Comparison of ENCODE assay signal across 21 cellular contexts in the genomic region with DNA sequence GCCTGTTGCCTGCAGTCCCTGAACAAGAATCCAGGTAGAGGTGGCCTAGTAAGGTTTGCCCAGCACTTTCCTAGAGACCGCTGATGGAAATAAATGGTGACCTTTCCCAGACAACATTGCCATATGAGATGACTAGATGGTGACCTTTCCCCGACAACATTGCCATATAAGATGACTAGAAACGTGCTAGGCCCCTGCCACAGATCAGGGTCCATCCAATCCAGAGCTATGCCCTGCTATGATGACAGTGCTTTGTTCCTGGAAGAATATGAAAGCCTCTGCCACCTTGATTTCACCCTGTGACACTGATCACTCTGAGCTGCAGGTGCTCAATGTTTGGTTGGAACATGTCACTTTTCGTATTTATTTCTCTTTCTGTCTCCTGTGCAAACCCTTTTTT.
DNase-seq lines count a peak whose midpoint lies in the region; ATAC-seq, FAIRE-seq and TF ChIP-seq lines count a peak whose summit lies in the region.
"Had no signal": no experiment of that assay in that cellular context is flagged by ENCODE, and none has a peak within 500 bp of the region (broad histone marks: within the 10 kb centered on the region; RNA-seq: fewer than 3 reads in every experiment).

No MANE protein-coding gene starts in this region.

- no peak overlapping the region for H3K14ac ChIP-seq in H1 (ENCODE audit: insufficient read length)

- H3K9me3 ChIP-seq in HepG2 (ENCODE audit: low read length) (no peaks in the 10 kb centered on the region), right lobe of liver (no peaks in the 10 kb centered on the region), H1 (ENCODE audit: insufficient read depth in 2 of 2, low read depth in 1 of 2, low read length in 1 of 2) (no peaks in the 10 kb centered on the region)
- H3K9me3 ChIP-seq: A549; BLaER1 treated with 17β-estradiol and CSF1 and Interleukin-3, amounts not matched to agents 10 nM and 100 nM; Caco-2 had no signal

- peaks cover 3% of the 10 kb centered on the region for H3K4me1 Mint-ChIP-seq in type B pancreatic cell (ENCODE audit: unreplicated experiment)
- H3K4me1 Mint-ChIP-seq: B cell had no signal

- H3K23ac ChIP-seq in H1 (ENCODE audit: insufficient read length), result no peak overlapping the region

- no peak overlapping the region for H3K4ac ChIP-seq in H1 (replicated peaks; ENCODE audit: insufficient read length, low read depth, low read length)

- no peak overlapping the region for H2BK5ac ChIP-seq in H1 (ENCODE audit: low read depth, low read length)

- H4K91ac ChIP-seq in H1 (replicated peaks; ENCODE audit: insufficient read length, low read length), result no peak overlapping the region

- TF ChIP-seq CTCF in HepG2 (CRISPR knock-in tag; IDR thresholded peaks at IDR 0.05), result no peak
- no peak for TF ChIP-seq CTCF in right lobe of liver (IDR thresholded peaks at IDR 0.05)
- no peak for TF ChIP-seq CTCF in H1 (IDR thresholded peaks at IDR 0.05; ENCODE audit: control extremely low read depth in 1 of 3, insufficient read depth in 1 of 3, low read depth in 1 of 3, low read length in 3 of 3)
- no peak for TF ChIP-seq CTCF in type B pancreatic cell (conservative IDR thresholded peaks at IDR 0.05)

- in situ Hi-C loops in HepG2 (cut with HindIII; ENCODE audit: extremely low pct_ligation_motif_present, low pct_unique_long_range_greater_than_20kb), result no loop called here

- H3K9me3 Mint-ChIP-seq in type B pancreatic cell, result no peaks in the 10 kb centered on the region
- H3K9me3 Mint-ChIP-seq: CD4-positive, alpha-beta T cell; CD8-positive, alpha-beta T cell had no signal

- no peak overlapping the region for H2AK5ac ChIP-seq in H1 (ENCODE audit: low read depth, low read length)

- 0 out of 2 replicates have a peak overlapping the region, but pooled peaks have one; percentile 35 for H2BK20ac ChIP-seq in H1 (ENCODE audit: low read length)

- no peak overlapping the region for H2BK120ac ChIP-seq in H1 (replicated peaks; ENCODE audit: low read depth, low read length)

- WGBS in HepG2 (ENCODE audit: low lambda C conversion rate), result 12% methylated on average over 4 of the region's 4 CpGs
- 67% methylated on average over 4 of the region's 4 CpGs for WGBS in right lobe of liver (ENCODE audit: insufficient coverage, low coverage, low lambda C conversion rate, missing lambda C conversion rate)
- WGBS in H1 (ENCODE audit: extremely low coverage in 1 of 2, insufficient coverage in 1 of 2, insufficient read length in 1 of 2, insufficient replicate concordance in 2 of 2, low coverage in 1 of 2, low lambda C conversion rate in 2 of 2, missing lambda C conversion rate in 1 of 2), 2 experiments, result 86% methylated on average over 4 of the region's 4 CpGs; no CpG with 5 or more reads in 1 of the 2 experiments

- no peak overlapping the region for H4K8ac ChIP-seq in H1 (ENCODE audit: extremely low read depth, insufficient read depth, low read length)

- H4K5ac ChIP-seq in H1 (ENCODE audit: insufficient read length, low read depth, low read length), result no peak overlapping the region

- no peaks in the 10 kb centered on the region for H3K23me2 ChIP-seq in H1 (ENCODE audit: low read depth, low read length)

- TF ChIP-seq POLR2A in HepG2 (IDR thresholded peaks at IDR 0.05; ENCODE audit: insufficient read depth in 1 of 2, low read depth in 2 of 2, low read length in 2 of 2) (no peak), right lobe of liver (IDR thresholded peaks at IDR 0.05) (no peak), H1 (IDR thresholded peaks at IDR 0.05; ENCODE audit: control extremely low read depth in 1 of 2, low read depth in 2 of 2, low read length in 2 of 2) (no peak)

- no peak overlapping the region for H3K18ac ChIP-seq in H1 (ENCODE audit: extremely low read depth, low read length)

- TF ChIP-seq RAD21 in HepG2 (CRISPR knock-in tag; IDR thresholded peaks at IDR 0.05) (no peak), H1 (IDR thresholded peaks at IDR 0.05 in 1 of 2, conservative IDR thresholded peaks at IDR 0.05 in 1 of 2; ENCODE audit: low read depth in 2 of 2, low read length in 2 of 2) (no peak)

- DNase-seq in HepG2 (ENCODE audit: low spot score) (no peak), right lobe of liver (no peak), H1 (ENCODE audit: low read depth in 1 of 2, low spot score in 2 of 2) (no peak), type B pancreatic cell (ENCODE audit: extremely low spot score, unreplicated experiment) (no peak)
- DNase-seq: AML-193; Calu3; CD4-positive, alpha-beta T cell; CD8-positive, alpha-beta T cell; DMS79 treated with DMSO at 0.1 percent for 48 hours; GF-D8 had no signal

- ATAC-seq in HepG2 (peak; percentile 67), right lobe of liver (no peak), GM21390 (IDR thresholded peaks at IDR 0.05; ENCODE audit: unreplicated experiment) (no peak)
- ATAC-seq: A549; CD8-positive, alpha-beta T cell had no signal

- TF ChIP-seq EP300 in HepG2 (IDR thresholded peaks at IDR 0.05; ENCODE audit: low read depth in 2 of 2, low read length in 2 of 2) (no peak), HepG2 (CRISPR knock-in tag; IDR thresholded peaks at IDR 0.05; ENCODE audit: borderline replicate concordance) (no peak), H1 (IDR thresholded peaks at IDR 0.05; ENCODE audit: borderline replicate concordance in 1 of 2, low read depth in 2 of 2, low read length in 2 of 2) (no peak)

- POLR2A ChIA-PET in HepG2 (lab: Yijun Ruan, JAX) (no interaction called here), H1 (lab: Charles Lee; ENCODE audit: partially characterized antibody) (interaction anchor here (1.7 kb wide), 1 partner anchor 112 kb away, joined by 4 read pairs; no protein-coding TSS in a partner anchor)

- FAIRE-seq in HepG2 (lab: Jason Lieb, UNC) (no peak), H1 (lab: Jason Lieb, UNC) (no peak)
- FAIRE-seq: A549, D721Med, G401.6, GM12891, GM19239 had no signal

- no peaks in the 10 kb centered on the region for H3K4me1 ChIP-seq in HepG2 (ENCODE audit: insufficient read depth, low read length)
- H3K4me1 ChIP-seq in right lobe of liver, result no peaks in the 10 kb centered on the region
- H3K4me1 ChIP-seq in H1 (replicated peaks in 1 of 4; ENCODE audit: control insufficient read depth in 3 of 4, insufficient read depth in 4 of 4, low read length in 3 of 4), result peaks cover 0 to 7% (median 3%) of the 10 kb centered on the region in 4 experiments; a peak in 3 of 7 replicates
- H3K4me1 ChIP-seq: A549; BLaER1 treated with 17β-estradiol and CSF1 and Interleukin-3, amounts not matched to agents 10 nM and 100 nM; Caco-2 had no signal

- no peak overlapping the region for H3K27ac ChIP-seq in HepG2 (ENCODE audit: extremely low read length, insufficient read depth, low read length)
- no peak overlapping the region for H3K27ac ChIP-seq in right lobe of liver
- no peak overlapping the region for H3K27ac ChIP-seq in H1 (ENCODE audit: low read depth, low read length)
- H3K27ac ChIP-seq: 22Rv1; A549; BLaER1 treated with 17β-estradiol and CSF1 and Interleukin-3, amounts not matched to agents 10 nM and 100 nM; C4-2B had no signal

- H3K36me3 ChIP-seq in HepG2 (replicated peaks in 1 of 2; ENCODE audit: control insufficient read depth in 1 of 2, insufficient read depth in 2 of 2, low read length in 2 of 2), result no peaks in the 10 kb centered on the region
- H3K36me3 ChIP-seq in right lobe of liver, result no peaks in the 10 kb centered on the region
- H3K36me3 ChIP-seq in H1 (ENCODE audit: control insufficient read depth in 2 of 4, insufficient read depth in 4 of 4, low read length in 3 of 4), result no peaks in the 10 kb centered on the region
- H3K36me3 ChIP-seq: BLaER1 treated with 17β-estradiol and CSF1 and Interleukin-3, amounts not matched to agents 10 nM and 100 nM had no signal

- H2AFZ ChIP-seq in HepG2 (ENCODE audit: low read length) (no peak overlapping the region), H1 (ENCODE audit: low read length) (no peak overlapping the region)

- H3K27me3 ChIP-seq in HepG2 (ENCODE audit: control insufficient read depth in 1 of 2, insufficient read depth in 2 of 2, low read length in 2 of 2) (no peaks in the 10 kb centered on the region), right lobe of liver (no peaks in the 10 kb centered on the region), H1 (replicated peaks in 1 of 4; ENCODE audit: control insufficient read depth in 3 of 4, extremely low read depth in 1 of 4, insufficient read depth in 3 of 4, low read length in 3 of 4) (no peaks in the 10 kb centered on the region)

- H3K4me3 ChIP-seq in HepG2 (replicated peaks in 1 of 3; ENCODE audit: insufficient read depth in 1 of 3, low read depth in 2 of 3, low read length in 3 of 3) (no peak overlapping the region), right lobe of liver (no peak overlapping the region), H1 (ENCODE audit: extremely low read depth in 1 of 4, insufficient read depth in 2 of 4, low read depth in 3 of 4, low read length in 4 of 4) (no peak overlapping the region)
- H3K4me3 ChIP-seq: A549; BLaER1 treated with 17β-estradiol and CSF1 and Interleukin-3, amounts not matched to agents 10 nM and 100 nM had no signal

- H2BK15ac ChIP-seq in H1 (ENCODE audit: low read length), result no peak overlapping the region

- H3K4me2 ChIP-seq in HepG2 (ENCODE audit: low read depth, low read length) (no peak overlapping the region), H1 (ENCODE audit: insufficient read depth in 1 of 2, low read depth in 2 of 2, low read length in 2 of 2) (no peak overlapping the region)
- H3K4me2 ChIP-seq: A549; BLaER1 treated with 17β-estradiol and CSF1 and Interleukin-3, amounts not matched to agents 10 nM and 100 nM had no signal

- H4K20me1 ChIP-seq in HepG2 (ENCODE audit: insufficient read depth, low read length) (no peaks in the 10 kb centered on the region), H1 (replicated peaks in 1 of 2; ENCODE audit: control insufficient read depth in 1 of 2, insufficient read depth in 2 of 2, low read length in 2 of 2) (no peaks in the 10 kb centered on the region)
- H4K20me1 ChIP-seq: BLaER1 treated with 17β-estradiol and CSF1 and Interleukin-3, amounts not matched to agents 10 nM and 100 nM had no signal

- H3K79me1 ChIP-seq in H1 (ENCODE audit: low read depth, low read length), result no peaks in the 10 kb centered on the region

- no peak overlapping the region for H3K4me3 Mint-ChIP-seq in type B pancreatic cell
- H3K4me3 Mint-ChIP-seq: B cell; CD4-positive, alpha-beta T cell; CD8-positive, alpha-beta T cell had no signal

- no peak overlapping the region for H2BK12ac ChIP-seq in H1 (ENCODE audit: low read depth, low read length)

- H3K27ac Mint-ChIP-seq in type B pancreatic cell, result no peak overlapping the region
- H3K27ac Mint-ChIP-seq: B cell; CD4-positive, alpha-beta T cell; CD8-positive, alpha-beta T cell had no signal

- no peak overlapping the region for H3K9ac ChIP-seq in HepG2 (ENCODE audit: insufficient read depth, low read depth, low read length)
- H3K9ac ChIP-seq in H1 (replicated peaks in 1 of 4; ENCODE audit: extremely low read depth in 1 of 4, low read depth in 3 of 4, low read length in 3 of 4), result 0 out of 7 replicates have a peak overlapping the region, but pooled peaks of 1 of the 4 experiments have one; percentile 27
- H3K9ac ChIP-seq: BLaER1 treated with 17β-estradiol and CSF1 and Interleukin-3, amounts not matched to agents 10 nM and 100 nM had no signal

- intact Hi-C loops in HepG2 (cut with micrococcal nuclease; ENCODE audit: unreplicated experiment), result no loop called here
- intact Hi-C loops in right lobe of liver (cut with DNase I), result no loop called here

- peaks cover 3% of the 10 kb centered on the region for H3K27me3 Mint-ChIP-seq in type B pancreatic cell
- H3K27me3 Mint-ChIP-seq: B cell; CD4-positive, alpha-beta T cell had no signal

- CTCF ChIA-PET in HepG2 (lab: Yijun Ruan, JAX; ENCODE audit: low intra/inter-chr PET ratio, low total read pairs), result no interaction called here
- CTCF ChIA-PET in H1 (lab: Charles Lee; ENCODE audit: partially characterized antibody), result interaction anchor here (2.2 kb wide), 1 partner anchor 37 kb away, joined by 10 read pairs; no protein-coding TSS in a partner anchor

- no peaks in the 10 kb centered on the region for H3K36me3 Mint-ChIP-seq in type B pancreatic cell
- H3K36me3 Mint-ChIP-seq: CD8-positive, alpha-beta T cell had no signal

- no peak overlapping the region for H3K56ac ChIP-seq in H1 (replicated peaks; ENCODE audit: insufficient read length, low read depth, low read length)

- H3K79me2 ChIP-seq in HepG2 (ENCODE audit: insufficient read depth, low read length), result no peaks in the 10 kb centered on the region
- no peaks in the 10 kb centered on the region for H3K79me2 ChIP-seq in H1 (ENCODE audit: control insufficient read depth in 1 of 2, insufficient read depth in 2 of 2, low read length in 2 of 2)

- no TSS peak for BruUV-seq in HepG2 (replicated peaks; lab: Mats Ljungman, UMichigan)

Comparison
In these comparisons a context has a peak if more than half of its experiments do, and no peak if none do; other contexts are left out.
1. Of the 41 proteins assayed by ChIP-seq in both HepG2 and H1: peak only in HepG2: SRF; only in H1: none; in both: none; in neither: 40.